Comparison of ENCODE assay signal across 8 cellular contexts in the genomic region with DNA sequence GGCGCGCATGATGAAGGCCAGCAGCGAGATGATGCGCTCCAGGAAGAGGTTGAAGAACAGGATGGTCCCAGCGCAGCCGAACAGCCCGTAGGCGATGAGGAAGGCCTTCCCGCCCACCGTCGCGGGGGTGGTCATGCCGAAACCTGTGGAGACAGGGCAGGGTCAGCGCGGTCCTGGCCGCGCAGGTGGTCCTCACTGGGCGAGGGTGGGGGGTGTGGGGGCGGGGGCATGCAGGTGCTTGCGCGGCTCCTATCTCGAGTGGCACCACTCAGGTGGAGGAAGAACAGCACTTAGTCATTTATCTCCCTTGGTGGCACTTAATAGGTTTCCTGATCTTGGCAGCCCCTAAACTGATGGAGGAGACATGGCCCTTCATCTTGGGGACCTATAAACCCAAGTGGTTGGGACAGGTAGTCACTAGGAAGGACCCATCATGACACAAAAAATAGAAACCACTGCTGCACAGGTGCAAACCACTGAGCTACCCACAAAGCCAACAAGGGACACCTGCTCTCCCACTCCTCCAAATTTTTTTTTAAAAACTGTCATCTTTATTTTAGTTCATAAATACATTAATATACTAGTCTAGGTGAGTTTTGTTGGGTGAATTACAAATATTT. TPM values are rescaled to one million over a fixed set of nuclear protein-coding genes. Genes with fewer than 3 reads are reported as not detected.
A peak's percentile ranks its signal among the peaks of the same experiment; 100 is the strongest.
DNase-seq lines count a peak whose midpoint lies in the region; ATAC-seq, FAIRE-seq and TF ChIP-seq lines count a peak whose summit lies in the region.

No MANE protein-coding gene starts in this region.

- ATAC-seq in Right ventricle myocardium superior (ENCODE audit: poor library complexity) (no peak), activated B cell treated with CpG ODN at 0.5 μM for 24 hours (ENCODE audit: low read depth) (no peak)

- H3K9me3 Mint-ChIP-seq in activated B cell treated with CpG ODN at 0.5 μM for 24 hours (no peaks in the 10 kb centered on the region), immature natural killer cell (no peaks in the 10 kb centered on the region)

- no peaks in the 10 kb centered on the region for H3K36me3 Mint-ChIP-seq in activated B cell treated with CpG ODN at 0.5 μM for 24 hours (ENCODE audit: low read depth)
- no peaks in the 10 kb centered on the region for H3K36me3 Mint-ChIP-seq in immature natural killer cell

- H3K36me3 ChIP-seq in left ventricle myocardium inferior (no peaks in the 10 kb centered on the region), vagina (no peaks in the 10 kb centered on the region)

- H3K27ac ChIP-seq in left ventricle myocardium inferior (replicated peaks) (no peak overlapping the region), vagina (no peak overlapping the region)

- H3K27me3 Mint-ChIP-seq in activated B cell treated with CpG ODN at 0.5 μM for 24 hours (no peaks in the 10 kb centered on the region), immature natural killer cell (ENCODE audit: low read depth in 3 of 3) (peaks cover 0 to 2% (median 0%) of the 10 kb centered on the region in 3 donors)

- peak overlapping the region; percentile 63 for H3K4me3 ChIP-seq in left ventricle myocardium inferior
- H3K4me3 ChIP-seq in vagina: peak overlapping the region; percentile 35 to 53

- H3K4me1 ChIP-seq in left ventricle myocardium inferior (peaks cover 12% of the 10 kb centered on the region), vagina (peaks cover 12% of the 10 kb centered on the region)

- no peak for TF ChIP-seq POLR2A in vagina (IDR thresholded peaks at IDR 0.05)

- H3K4me3 Mint-ChIP-seq in activated B cell treated with CpG ODN at 0.5 μM for 24 hours: peak overlapping the region; percentile 85
- H3K4me3 Mint-ChIP-seq in immature natural killer cell: peak overlapping the region; percentile 90 to 96 (median 93)

- no peaks in the 10 kb centered on the region for H3K9me3 ChIP-seq in left ventricle myocardium inferior (replicated peaks)
- H3K9me3 ChIP-seq in vagina: no peaks in the 10 kb centered on the region

- FAIRE-seq in RCC 7860 (lab: Jason Lieb, UNC): no peak

- H3K4me1 Mint-ChIP-seq in activated B cell treated with CpG ODN at 0.5 μM for 24 hours (peaks cover 13% of the 10 kb centered on the region), immature natural killer cell (peaks cover 45 to 50% of the 10 kb centered on the region in 2 donors)

- TF ChIP-seq CTCF in left ventricle myocardium inferior (IDR thresholded peaks at IDR 0.05; ENCODE audit: borderline replicate concordance) (no peak), activated B cell treated with CpG ODN at 0.5 μM for 24 hours (IDR thresholded peaks at IDR 0.05) (no peak), vagina (IDR thresholded peaks at IDR 0.05) (no peak)

- POLR2A ChIA-PET in activated B cell treated with CpG ODN at 0.5 μM for 24 hours (lab: Charles Lee): interaction anchor here (0.9 to 1.7 kb wide), 5 partner anchors 35 to 246 kb away, joined by 3 to 8 read pairs (median 4); no protein-coding TSS in a partner anchor

- CTCF ChIA-PET in activated B cell treated with CpG ODN at 0.5 μM for 24 hours (lab: Charles Lee): interaction anchor here (0.6 to 2.9 kb wide), 4 partner anchors 71 to 262 kb away, joined by 3 to 36 read pairs (median 4); partner anchors contain the start of gene MSH6

- H3K27ac Mint-ChIP-seq in activated B cell treated with CpG ODN at 0.5 μM for 24 hours (peak overlapping the region; percentile 87), immature natural killer cell (peak overlapping the region in 5 of 6 donors; percentile 10 to 95 (median 82))

- H3K27me3 ChIP-seq in left ventricle myocardium inferior (ENCODE audit: low read depth) (peaks cover 36% of the 10 kb centered on the region), vagina (no peaks in the 10 kb centered on the region)

- intact Hi-C loops in left ventricle myocardium inferior (cut with micrococcal nuclease): no loop called here
- intact Hi-C loops in Right ventricle myocardium superior (cut with DNase I): no loop called here
- intact Hi-C loops in activated B cell treated with CpG ODN at 0.5 μM for 24 hours (cut with micrococcal nuclease): loop anchor here (1.0 to 5.0 kb wide), 8 partner anchors 34 to 585 kb away; partner anchors contain the start of gene MSH6
- intact Hi-C loops in vagina (cut with DNase I): no loop called here

- no peak for DNase-seq in left ventricle myocardium inferior
- DNase-seq in Right ventricle myocardium superior: no peak
- no peak for DNase-seq in activated B cell treated with CpG ODN at 0.5 μM for 24 hours
- no peak for DNase-seq in immature natural killer cell
- DNase-seq in vagina (ENCODE audit: extremely low spot score in 2 of 2): no peak
- no peak for DNase-seq in stimulated activated CD4-positive, alpha-beta T cell treated with anti-CD3 and anti-CD28 coated beads, Interleukin-4, amount 100 ng/mL, for 4 hours
- DNase-seq in CD1c-positive myeloid dendritic cell (ENCODE audit: extremely low spot score): no peak
- DNase-seq in RCC 7860 (ENCODE audit: low spot score): no peak

RNA-seq across cellular contexts. Expression of gene KCNK12, which starts 49.0 kb away (rescaled TPM):
- total RNA-seq in left ventricle myocardium inferior: 0.16 TPM
- total RNA-seq in Right ventricle myocardium superior: 0.13 TPM
- 0.29 and 0.49 TPM in 2 replicates for total RNA-seq in activated B cell treated with CpG ODN at 0.5 μM for 24 hours
- polyA plus RNA-seq in immature natural killer cell: under 1 TPM; 0.39 to 0.58 (median 0.50) TPM
- not detected for total RNA-seq in vagina
